In genomic region chr12:49951411-49952105, GRCh38 we compare ENCODE assay signal across 1 cellular context.
TF ChIP-seq lines count a peak whose summit lies in the region.

No MANE protein-coding gene starts in this region.

TF ChIP-seq in K562, 482 proteins besides CTCF, POLR2A, EP300 and RAD21:
- TF ChIP-seq POLR2AphosphoS2 (IDR thresholded peaks at IDR 0.05; ENCODE audit: low read length), result no peak
